ENCODE assay signal across 20 cellular contexts in genomic region chr4:121016630-121017029, GRCh38. TPM values are rescaled to one million over a fixed set of nuclear protein-coding genes. Genes with fewer than 3 reads are reported as not detected.
"Had no signal": no experiment of that assay in that cellular context is flagged by ENCODE, and none has a peak within 500 bp of the region (broad histone marks: within the 10 kb centered on the region; RNA-seq: fewer than 3 reads in every experiment).

No MANE protein-coding gene starts in this region.

- H3K9me3 ChIP-seq: breast epithelium, esophagus squamous epithelium, gastrocnemius medialis, right lobe of liver, thyroid gland had no signal

- ATAC-seq: gastrocnemius medialis, WTC11 had no signal

- H3K27ac ChIP-seq: breast epithelium, coronary artery, esophagus squamous epithelium, gastrocnemius medialis, right lobe of liver, skin epidermis, thyroid gland had no signal

- H3K4me3 ChIP-seq: breast epithelium, coronary artery, esophagus squamous epithelium, gastrocnemius medialis, right lobe of liver, skin epidermis, thyroid gland had no signal

- H3K36me3 ChIP-seq: breast epithelium, esophagus squamous epithelium, gastrocnemius medialis, right lobe of liver, thyroid gland had no signal

- H3K4me1 ChIP-seq: breast epithelium, esophagus squamous epithelium, gastrocnemius medialis, right lobe of liver, thyroid gland had no signal

- H3K27me3 ChIP-seq: breast epithelium, esophagus squamous epithelium, gastrocnemius medialis, right lobe of liver, thyroid gland had no signal

- FAIRE-seq: astrocyte had no signal

- DNase-seq: activated naive CD4-positive, alpha-beta T cell; activated naive CD8-positive, alpha-beta T cell treated with anti-CD3 and anti-CD28 coated beads for 36 hours; activated T-cell treated with anti-CD3 and anti-CD28 coated beads, Interleukin-2, amount 50 U/mL, for 1 hour; cerebellar nuclear complex; esophagus squamous epithelium; gastrocnemius medialis; hypothalamus; mesenchymal stem cell; naive B cell; posterior cingulate gyrus; right lobe of liver; stimulated activated CD4-positive, alpha-beta T cell treated with anti-CD3 and anti-CD28 coated beads, Interleukin-1b, Interleukin-23, amount 100 ng/mL, for 48 hours; substantia nigra; thyroid gland had no signal

RNA-seq across cellular contexts. Expression of gene NDNF, which starts 55.7 kb away (rescaled TPM):
- total RNA-seq: mononuclear cell had no signal
